ENCODE assay signal across 1 cellular context in the genomic region with DNA sequence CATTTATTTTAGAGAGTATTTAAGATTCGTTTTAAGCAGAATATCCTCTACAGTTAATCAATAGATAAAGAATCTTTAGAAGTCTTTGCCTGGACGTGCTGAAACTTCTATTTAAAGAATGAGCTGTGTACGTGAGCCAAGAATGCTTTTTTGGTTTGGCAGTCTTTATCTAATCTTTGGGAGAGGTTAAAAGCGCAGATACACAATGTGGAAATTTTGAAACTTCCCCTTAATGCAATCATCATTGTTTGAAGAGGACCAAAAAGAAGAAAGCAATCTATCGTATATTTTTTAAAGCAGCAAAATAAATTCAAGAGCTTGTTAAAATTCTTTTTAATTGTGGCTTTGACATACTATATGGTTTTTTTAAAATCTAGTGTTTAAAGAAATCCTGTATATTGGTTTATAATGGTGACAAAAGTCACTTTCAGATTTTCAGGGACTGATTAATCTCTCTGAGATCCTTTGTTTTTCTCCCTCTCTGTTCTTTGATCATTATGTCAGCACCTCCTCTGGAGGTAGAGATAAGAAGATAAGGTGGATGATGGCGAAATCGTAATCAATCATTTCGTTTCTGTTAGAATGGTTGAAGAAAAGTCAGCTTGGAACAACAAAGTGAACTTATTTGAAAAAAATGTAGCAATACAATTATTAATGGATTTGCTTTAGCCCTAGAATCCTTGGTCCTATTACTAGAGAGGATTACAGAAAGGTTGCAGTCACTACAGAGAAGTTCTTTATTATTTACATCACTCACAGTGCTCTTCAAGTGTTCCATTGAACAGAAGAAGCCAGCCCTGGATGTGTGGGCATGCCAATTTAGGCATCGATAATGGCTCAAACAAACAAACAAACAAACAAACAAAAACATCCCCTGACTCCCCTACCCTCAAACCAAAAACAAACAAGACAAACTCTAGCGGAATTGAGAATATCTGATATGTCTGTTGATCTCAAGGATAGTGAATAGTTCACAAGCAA.
TF ChIP-seq lines count a peak whose summit lies in the region.

No MANE protein-coding gene starts in this region.

TF ChIP-seq in HepG2, 621 proteins besides CTCF, POLR2A, EP300 and RAD21 (continued from another document and continues in another):
- TF ChIP-seq, protein P1, sequence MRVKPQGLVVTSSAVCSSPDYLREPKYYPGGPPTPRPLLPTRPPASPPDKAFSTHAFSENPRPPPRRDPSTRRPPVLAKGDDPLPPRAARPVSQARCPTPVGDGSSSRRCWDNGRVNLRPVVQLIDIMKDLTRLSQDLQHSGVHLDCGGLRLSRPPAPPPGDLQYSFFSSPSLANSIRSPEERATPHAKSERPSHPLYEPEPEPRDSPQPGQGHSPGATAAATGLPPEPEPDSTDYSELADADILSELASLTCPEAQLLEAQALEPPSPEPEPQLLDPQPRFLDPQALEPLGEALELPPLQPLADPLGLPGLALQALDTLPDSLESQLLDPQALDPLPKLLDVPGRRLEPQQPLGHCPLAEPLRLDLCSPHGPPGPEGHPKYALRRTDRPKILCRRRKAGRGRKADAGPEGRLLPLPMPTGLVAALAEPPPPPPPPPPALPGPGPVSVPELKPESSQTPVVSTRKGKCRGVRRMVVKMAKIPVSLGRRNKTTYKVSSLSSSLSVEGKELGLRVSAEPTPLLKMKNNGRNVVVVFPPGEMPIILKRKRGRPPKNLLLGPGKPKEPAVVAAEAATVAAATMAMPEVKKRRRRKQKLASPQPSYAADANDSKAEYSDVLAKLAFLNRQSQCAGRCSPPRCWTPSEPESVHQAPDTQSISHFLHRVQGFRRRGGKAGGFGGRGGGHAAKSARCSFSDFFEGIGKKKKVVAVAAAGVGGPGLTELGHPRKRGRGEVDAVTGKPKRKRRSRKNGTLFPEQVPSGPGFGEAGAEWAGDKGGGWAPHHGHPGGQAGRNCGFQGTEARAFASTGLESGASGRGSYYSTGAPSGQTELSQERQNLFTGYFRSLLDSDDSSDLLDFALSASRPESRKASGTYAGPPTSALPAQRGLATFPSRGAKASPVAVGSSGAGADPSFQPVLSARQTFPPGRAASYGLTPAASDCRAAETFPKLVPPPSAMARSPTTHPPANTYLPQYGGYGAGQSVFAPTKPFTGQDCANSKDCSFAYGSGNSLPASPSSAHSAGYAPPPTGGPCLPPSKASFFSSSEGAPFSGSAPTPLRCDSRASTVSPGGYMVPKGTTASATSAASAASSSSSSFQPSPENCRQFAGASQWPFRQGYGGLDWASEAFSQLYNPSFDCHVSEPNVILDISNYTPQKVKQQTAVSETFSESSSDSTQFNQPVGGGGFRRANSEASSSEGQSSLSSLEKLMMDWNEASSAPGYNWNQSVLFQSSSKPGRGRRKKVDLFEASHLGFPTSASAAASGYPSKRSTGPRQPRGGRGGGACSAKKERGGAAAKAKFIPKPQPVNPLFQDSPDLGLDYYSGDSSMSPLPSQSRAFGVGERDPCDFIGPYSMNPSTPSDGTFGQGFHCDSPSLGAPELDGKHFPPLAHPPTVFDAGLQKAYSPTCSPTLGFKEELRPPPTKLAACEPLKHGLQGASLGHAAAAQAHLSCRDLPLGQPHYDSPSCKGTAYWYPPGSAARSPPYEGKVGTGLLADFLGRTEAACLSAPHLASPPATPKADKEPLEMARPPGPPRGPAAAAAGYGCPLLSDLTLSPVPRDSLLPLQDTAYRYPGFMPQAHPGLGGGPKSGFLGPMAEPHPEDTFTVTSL (CRISPR knock-in tag; IDR thresholded peaks at IDR 0.05; ENCODE audit: borderline replicate concordance), result peak; percentile 91; the same call in 1 of the 2 replicates
- TF ChIP-seq NR2F1 (CRISPR knock-in tag; IDR thresholded peaks at IDR 0.05) (peak in 1 of 2 experiments; percentile 48; a peak in 2 of 4 replicates), ZNF777 (CRISPR knock-in tag; IDR thresholded peaks at IDR 0.05) (no peak), FOSL2 (CRISPR knock-in tag; IDR thresholded peaks at IDR 0.05) (peak; percentile 56; the same call in 1 of the 2 replicates), ZNF446 (CRISPR knock-in tag; IDR thresholded peaks at IDR 0.05) (no peak), CBFB (CRISPR knock-in tag; IDR thresholded peaks at IDR 0.05) (peak; percentile 72; the same call in 1 of the 2 replicates), ZNF891 (CRISPR knock-in tag; IDR thresholded peaks at IDR 0.05) (no peak), ZNF572 (CRISPR knock-in tag; IDR thresholded peaks at IDR 0.05) (no peak), SAP130 (CRISPR knock-in tag; IDR thresholded peaks at IDR 0.05; ENCODE audit: low read depth) (peak; percentile 63), ESRRA (CRISPR knock-in tag; IDR thresholded peaks at IDR 0.05; ENCODE audit: low read depth) (no peak), ONECUT2 (CRISPR knock-in tag; IDR thresholded peaks at IDR 0.05) (peak; percentile 87), ZNF557 (CRISPR knock-in tag; IDR thresholded peaks at IDR 0.05) (no peak), HHEX (CRISPR knock-in tag; IDR thresholded peaks at IDR 0.05) (no peak), DMAP1 (CRISPR knock-in tag; IDR thresholded peaks at IDR 0.05) (peak; percentile 69; the same call in 1 of the 2 replicates), REL (CRISPR knock-in tag; conservative IDR thresholded peaks at IDR 0.05) (no peak), ZNF362 (CRISPR knock-in tag; IDR thresholded peaks at IDR 0.05; ENCODE audit: borderline replicate concordance) (peak; percentile 56; the same call in 1 of the 2 replicates), SRY (CRISPR knock-in tag; IDR thresholded peaks at IDR 0.05) (no peak), ZNF350 (CRISPR knock-in tag; IDR thresholded peaks at IDR 0.05; ENCODE audit: borderline replicate concordance, low read depth) (no peak), ZNF746 (CRISPR knock-in tag; IDR thresholded peaks at IDR 0.05) (no peak), YEATS4 (CRISPR knock-in tag; IDR thresholded peaks at IDR 0.05; ENCODE audit: borderline replicate concordance) (peak; percentile 40; the same call in 1 of the 2 replicates), MEIS1 (CRISPR knock-in tag; IDR thresholded peaks at IDR 0.05; ENCODE audit: borderline replicate concordance) (peak; percentile 52; the same call in 1 of the 2 replicates), RFXANK (CRISPR knock-in tag; IDR thresholded peaks at IDR 0.05) (no peak), HNF4A (CRISPR knock-in tag; IDR thresholded peaks at IDR 0.05) (peak; percentile 78), PHB2 (IDR thresholded peaks at IDR 0.05; ENCODE audit: partially characterized antibody) (no peak), SMYD3 (CRISPR knock-in tag; IDR thresholded peaks at IDR 0.05) (peak; percentile 68; the same call in 1 of the 2 replicates), SETDB1 (CRISPR knock-in tag; IDR thresholded peaks at IDR 0.05; ENCODE audit: borderline replicate concordance) (no peak), NCOA5 (CRISPR knock-in tag; IDR thresholded peaks at IDR 0.05) (no peak), NR2C2 (CRISPR knock-in tag; IDR thresholded peaks at IDR 0.05; ENCODE audit: borderline replicate concordance) (peak; percentile 18; the same call in 1 of the 2 replicates), RARG (CRISPR knock-in tag; IDR thresholded peaks at IDR 0.05; ENCODE audit: low read depth) (0 out of 2 replicates have a peak, but pooled peaks have one; percentile 43), ZBTB46 (CRISPR knock-in tag; IDR thresholded peaks at IDR 0.05; ENCODE audit: borderline replicate concordance) (no peak), ZBTB14 (CRISPR knock-in tag; IDR thresholded peaks at IDR 0.05) (no peak), RBM22 (optimal IDR thresholded peaks at IDR 0.05; ENCODE audit: low read length) (no peak), NONO (IDR thresholded peaks at IDR 0.05) (no peak), NONO (CRISPR knock-in tag; conservative IDR thresholded peaks at IDR 0.05) (no peak; the same call in 1 of the 2 replicates), ZNF329 (CRISPR knock-in tag; IDR thresholded peaks at IDR 0.05; ENCODE audit: low read depth) (no peak), GPN1 (CRISPR knock-in tag; IDR thresholded peaks at IDR 0.05; ENCODE audit: borderline replicate concordance) (no peak), SMARCC2 (IDR thresholded peaks at IDR 0.05) (no peak), STAT5B (CRISPR knock-in tag; IDR thresholded peaks at IDR 0.05) (no peak), DRAP1 (CRISPR knock-in tag; IDR thresholded peaks at IDR 0.05) (peak; percentile 29; the same call in 1 of the 2 replicates), MAFG (CRISPR knock-in tag; IDR thresholded peaks at IDR 0.05) (no peak), CC2D1A (CRISPR knock-in tag; IDR thresholded peaks at IDR 0.05) (no peak)
- TF ChIP-seq, protein P2, sequence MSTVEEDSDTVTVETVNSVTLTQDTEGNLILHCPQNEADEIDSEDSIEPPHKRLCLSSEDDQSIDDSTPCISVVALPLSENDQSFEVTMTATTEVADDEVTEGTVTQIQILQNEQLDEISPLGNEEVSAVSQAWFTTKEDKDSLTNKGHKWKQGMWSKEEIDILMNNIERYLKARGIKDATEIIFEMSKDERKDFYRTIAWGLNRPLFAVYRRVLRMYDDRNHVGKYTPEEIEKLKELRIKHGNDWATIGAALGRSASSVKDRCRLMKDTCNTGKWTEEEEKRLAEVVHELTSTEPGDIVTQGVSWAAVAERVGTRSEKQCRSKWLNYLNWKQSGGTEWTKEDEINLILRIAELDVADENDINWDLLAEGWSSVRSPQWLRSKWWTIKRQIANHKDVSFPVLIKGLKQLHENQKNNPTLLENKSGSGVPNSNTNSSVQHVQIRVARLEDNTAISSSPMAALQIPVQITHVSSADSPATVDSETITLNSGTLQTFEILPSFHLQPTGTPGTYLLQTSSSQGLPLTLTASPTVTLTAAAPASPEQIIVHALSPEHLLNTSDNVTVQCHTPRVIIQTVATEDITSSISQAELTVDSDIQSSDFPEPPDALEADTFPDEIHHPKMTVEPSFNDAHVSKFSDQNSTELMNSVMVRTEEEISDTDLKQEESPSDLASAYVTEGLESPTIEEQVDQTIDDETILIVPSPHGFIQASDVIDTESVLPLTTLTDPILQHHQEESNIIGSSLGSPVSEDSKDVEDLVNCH (CRISPR knock-in tag; IDR thresholded peaks at IDR 0.05), result no peak
- TF ChIP-seq, protein P3, sequence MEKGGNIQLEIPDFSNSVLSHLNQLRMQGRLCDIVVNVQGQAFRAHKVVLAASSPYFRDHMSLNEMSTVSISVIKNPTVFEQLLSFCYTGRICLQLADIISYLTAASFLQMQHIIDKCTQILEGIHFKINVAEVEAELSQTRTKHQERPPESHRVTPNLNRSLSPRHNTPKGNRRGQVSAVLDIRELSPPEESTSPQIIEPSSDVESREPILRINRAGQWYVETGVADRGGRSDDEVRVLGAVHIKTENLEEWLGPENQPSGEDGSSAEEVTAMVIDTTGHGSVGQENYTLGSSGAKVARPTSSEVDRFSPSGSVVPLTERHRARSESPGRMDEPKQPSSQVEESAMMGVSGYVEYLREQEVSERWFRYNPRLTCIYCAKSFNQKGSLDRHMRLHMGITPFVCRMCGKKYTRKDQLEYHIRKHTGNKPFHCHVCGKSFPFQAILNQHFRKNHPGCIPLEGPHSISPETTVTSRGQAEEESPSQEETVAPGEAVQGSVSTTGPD (CRISPR knock-in tag; IDR thresholded peaks at IDR 0.05), result 0 out of 2 replicates have a peak, but pooled peaks have one; percentile 45
- TF ChIP-seq, protein P4, sequence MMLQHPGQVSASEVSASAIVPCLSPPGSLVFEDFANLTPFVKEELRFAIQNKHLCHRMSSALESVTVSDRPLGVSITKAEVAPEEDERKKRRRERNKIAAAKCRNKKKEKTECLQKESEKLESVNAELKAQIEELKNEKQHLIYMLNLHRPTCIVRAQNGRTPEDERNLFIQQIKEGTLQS (CRISPR knock-in tag; IDR thresholded peaks at IDR 0.05), result peak; percentile 20; the same call in 1 of the 2 replicates
- TF ChIP-seq, protein P5, sequence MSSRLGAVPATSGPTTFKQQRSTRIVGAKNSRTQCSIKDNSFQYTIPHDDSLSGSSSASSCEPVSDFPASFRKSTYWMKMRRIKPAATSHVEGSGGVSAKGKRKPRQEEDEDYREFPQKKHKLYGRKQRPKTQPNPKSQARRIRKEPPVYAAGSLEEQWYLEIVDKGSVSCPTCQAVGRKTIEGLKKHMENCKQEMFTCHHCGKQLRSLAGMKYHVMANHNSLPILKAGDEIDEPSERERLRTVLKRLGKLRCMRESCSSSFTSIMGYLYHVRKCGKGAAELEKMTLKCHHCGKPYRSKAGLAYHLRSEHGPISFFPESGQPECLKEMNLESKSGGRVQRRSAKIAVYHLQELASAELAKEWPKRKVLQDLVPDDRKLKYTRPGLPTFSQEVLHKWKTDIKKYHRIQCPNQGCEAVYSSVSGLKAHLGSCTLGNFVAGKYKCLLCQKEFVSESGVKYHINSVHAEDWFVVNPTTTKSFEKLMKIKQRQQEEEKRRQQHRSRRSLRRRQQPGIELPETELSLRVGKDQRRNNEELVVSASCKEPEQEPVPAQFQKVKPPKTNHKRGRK (CRISPR knock-in tag; IDR thresholded peaks at IDR 0.05), result no peak
